1 cellular context compared by ENCODE assay signal in the genomic region with DNA sequence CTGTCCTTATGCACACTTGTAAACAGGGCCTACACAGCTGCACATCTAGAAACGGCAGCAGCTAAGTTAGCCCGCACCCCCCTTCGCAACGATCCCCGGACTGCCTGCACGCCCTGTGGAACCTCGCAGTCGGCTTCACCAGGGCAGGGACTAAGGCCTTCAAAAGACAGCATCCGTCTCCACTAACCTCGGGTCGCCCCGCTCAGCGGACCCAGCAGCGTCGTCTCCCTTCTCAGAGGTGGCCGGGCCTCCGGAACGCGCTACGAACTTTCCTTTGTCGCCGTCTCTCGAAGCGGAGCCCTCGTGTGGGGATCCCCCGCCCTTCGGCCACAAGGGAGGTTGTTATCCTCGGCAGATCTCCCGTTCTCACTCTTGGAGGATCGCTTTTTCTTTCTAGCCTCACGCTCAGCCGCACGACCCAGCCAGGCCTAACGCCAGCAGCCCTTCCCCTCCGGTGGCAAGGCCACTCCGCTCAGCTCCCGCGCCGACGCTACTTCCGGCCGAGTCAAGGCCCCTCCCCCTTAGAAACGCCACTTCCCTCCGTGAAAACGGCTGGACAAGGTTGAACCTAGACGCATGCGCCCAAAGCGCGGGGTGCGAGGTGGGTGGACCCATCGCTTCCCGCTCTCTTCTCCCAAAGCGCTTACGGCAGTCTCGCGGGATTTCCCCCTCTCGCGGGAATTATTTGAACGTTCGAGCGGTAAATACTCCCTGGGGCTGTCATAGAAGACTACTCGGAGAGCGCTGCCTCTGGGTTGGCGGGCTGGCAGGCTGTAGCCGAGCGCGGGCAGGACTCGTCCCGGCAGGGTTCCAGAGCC.
TF ChIP-seq lines count a peak whose summit lies in the region.

A gene (minus strand): TSS at position 498 of the 818 bp plus-strand sequence. CDS start 6,616 bp downstream, outside the sequence.
A gene with protein sequence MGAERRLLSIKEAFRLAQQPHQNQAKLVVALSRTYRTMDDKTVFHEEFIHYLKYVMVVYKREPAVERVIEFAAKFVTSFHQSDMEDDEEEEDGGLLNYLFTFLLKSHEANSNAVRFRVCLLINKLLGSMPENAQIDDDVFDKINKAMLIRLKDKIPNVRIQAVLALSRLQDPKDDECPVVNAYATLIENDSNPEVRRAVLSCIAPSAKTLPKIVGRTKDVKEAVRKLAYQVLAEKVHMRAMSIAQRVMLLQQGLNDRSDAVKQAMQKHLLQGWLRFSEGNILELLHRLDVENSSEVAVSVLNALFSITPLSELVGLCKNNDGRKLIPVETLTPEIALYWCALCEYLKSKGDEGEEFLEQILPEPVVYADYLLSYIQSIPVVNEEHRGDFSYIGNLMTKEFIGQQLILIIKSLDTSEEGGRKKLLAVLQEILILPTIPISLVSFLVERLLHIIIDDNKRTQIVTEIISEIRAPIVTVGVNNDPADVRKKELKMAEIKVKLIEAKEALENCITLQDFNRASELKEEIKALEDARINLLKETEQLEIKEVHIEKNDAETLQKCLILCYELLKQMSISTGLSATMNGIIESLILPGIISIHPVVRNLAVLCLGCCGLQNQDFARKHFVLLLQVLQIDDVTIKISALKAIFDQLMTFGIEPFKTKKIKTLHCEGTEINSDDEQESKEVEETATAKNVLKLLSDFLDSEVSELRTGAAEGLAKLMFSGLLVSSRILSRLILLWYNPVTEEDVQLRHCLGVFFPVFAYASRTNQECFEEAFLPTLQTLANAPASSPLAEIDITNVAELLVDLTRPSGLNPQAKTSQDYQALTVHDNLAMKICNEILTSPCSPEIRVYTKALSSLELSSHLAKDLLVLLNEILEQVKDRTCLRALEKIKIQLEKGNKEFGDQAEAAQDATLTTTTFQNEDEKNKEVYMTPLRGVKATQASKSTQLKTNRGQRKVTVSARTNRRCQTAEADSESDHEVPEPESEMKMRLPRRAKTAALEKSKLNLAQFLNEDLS (plus strand): TSS at position 720 of the 818 bp plus-strand sequence. CDS start 99 bp downstream, outside the sequence.

TF ChIP-seq in K562, 482 proteins besides CTCF, POLR2A, EP300 and RAD21 (continued from another document and continues in another):
- TF ChIP-seq, protein P1, sequence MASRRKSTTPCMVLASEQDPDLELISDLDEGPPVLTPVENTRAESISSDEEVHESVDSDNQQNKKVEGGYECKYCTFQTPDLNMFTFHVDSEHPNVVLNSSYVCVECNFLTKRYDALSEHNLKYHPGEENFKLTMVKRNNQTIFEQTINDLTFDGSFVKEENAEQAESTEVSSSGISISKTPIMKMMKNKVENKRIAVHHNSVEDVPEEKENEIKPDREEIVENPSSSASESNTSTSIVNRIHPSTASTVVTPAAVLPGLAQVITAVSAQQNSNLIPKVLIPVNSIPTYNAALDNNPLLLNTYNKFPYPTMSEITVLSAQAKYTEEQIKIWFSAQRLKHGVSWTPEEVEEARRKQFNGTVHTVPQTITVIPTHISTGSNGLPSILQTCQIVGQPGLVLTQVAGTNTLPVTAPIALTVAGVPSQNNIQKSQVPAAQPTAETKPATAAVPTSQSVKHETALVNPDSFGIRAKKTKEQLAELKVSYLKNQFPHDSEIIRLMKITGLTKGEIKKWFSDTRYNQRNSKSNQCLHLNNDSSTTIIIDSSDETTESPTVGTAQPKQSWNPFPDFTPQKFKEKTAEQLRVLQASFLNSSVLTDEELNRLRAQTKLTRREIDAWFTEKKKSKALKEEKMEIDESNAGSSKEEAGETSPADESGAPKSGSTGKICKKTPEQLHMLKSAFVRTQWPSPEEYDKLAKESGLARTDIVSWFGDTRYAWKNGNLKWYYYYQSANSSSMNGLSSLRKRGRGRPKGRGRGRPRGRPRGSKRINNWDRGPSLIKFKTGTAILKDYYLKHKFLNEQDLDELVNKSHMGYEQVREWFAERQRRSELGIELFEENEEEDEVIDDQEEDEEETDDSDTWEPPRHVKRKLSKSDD (conservative IDR thresholded peaks at IDR 0.05; ENCODE audit: low read length), result peak; percentile 99
- peak; percentile 81 for TF ChIP-seq TAF1 (IDR thresholded peaks at IDR 0.05; ENCODE audit: control insufficient read depth, extremely low read depth, insufficient read depth, low read length, severe bottlenecking)
- no peak for TF ChIP-seq MTF1 (CRISPR knock-in tag; IDR thresholded peaks at IDR 0.05; ENCODE audit: borderline replicate concordance)
- TF ChIP-seq DIDO1 (tag; IDR thresholded peaks at IDR 0.05; ENCODE audit: low read depth), result no peak
- no peak for TF ChIP-seq SMARCA5 (IDR thresholded peaks at IDR 0.05)
- TF ChIP-seq ZNF766 (CRISPR knock-in tag; conservative IDR thresholded peaks at IDR 0.05), result 0 out of 2 replicates have a peak, but pooled peaks have one; percentile 50
- TF ChIP-seq, protein P2, sequence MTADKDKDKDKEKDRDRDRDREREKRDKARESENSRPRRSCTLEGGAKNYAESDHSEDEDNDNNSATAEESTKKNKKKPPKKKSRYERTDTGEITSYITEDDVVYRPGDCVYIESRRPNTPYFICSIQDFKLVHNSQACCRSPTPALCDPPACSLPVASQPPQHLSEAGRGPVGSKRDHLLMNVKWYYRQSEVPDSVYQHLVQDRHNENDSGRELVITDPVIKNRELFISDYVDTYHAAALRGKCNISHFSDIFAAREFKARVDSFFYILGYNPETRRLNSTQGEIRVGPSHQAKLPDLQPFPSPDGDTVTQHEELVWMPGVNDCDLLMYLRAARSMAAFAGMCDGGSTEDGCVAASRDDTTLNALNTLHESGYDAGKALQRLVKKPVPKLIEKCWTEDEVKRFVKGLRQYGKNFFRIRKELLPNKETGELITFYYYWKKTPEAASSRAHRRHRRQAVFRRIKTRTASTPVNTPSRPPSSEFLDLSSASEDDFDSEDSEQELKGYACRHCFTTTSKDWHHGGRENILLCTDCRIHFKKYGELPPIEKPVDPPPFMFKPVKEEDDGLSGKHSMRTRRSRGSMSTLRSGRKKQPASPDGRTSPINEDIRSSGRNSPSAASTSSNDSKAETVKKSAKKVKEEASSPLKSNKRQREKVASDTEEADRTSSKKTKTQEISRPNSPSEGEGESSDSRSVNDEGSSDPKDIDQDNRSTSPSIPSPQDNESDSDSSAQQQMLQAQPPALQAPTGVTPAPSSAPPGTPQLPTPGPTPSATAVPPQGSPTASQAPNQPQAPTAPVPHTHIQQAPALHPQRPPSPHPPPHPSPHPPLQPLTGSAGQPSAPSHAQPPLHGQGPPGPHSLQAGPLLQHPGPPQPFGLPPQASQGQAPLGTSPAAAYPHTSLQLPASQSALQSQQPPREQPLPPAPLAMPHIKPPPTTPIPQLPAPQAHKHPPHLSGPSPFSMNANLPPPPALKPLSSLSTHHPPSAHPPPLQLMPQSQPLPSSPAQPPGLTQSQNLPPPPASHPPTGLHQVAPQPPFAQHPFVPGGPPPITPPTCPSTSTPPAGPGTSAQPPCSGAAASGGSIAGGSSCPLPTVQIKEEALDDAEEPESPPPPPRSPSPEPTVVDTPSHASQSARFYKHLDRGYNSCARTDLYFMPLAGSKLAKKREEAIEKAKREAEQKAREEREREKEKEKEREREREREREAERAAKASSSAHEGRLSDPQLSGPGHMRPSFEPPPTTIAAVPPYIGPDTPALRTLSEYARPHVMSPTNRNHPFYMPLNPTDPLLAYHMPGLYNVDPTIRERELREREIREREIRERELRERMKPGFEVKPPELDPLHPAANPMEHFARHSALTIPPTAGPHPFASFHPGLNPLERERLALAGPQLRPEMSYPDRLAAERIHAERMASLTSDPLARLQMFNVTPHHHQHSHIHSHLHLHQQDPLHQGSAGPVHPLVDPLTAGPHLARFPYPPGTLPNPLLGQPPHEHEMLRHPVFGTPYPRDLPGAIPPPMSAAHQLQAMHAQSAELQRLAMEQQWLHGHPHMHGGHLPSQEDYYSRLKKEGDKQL (CRISPR knock-in tag; IDR thresholded peaks at IDR 0.05; ENCODE audit: borderline replicate concordance), result peak; percentile 95
- TF ChIP-seq, protein P3, sequence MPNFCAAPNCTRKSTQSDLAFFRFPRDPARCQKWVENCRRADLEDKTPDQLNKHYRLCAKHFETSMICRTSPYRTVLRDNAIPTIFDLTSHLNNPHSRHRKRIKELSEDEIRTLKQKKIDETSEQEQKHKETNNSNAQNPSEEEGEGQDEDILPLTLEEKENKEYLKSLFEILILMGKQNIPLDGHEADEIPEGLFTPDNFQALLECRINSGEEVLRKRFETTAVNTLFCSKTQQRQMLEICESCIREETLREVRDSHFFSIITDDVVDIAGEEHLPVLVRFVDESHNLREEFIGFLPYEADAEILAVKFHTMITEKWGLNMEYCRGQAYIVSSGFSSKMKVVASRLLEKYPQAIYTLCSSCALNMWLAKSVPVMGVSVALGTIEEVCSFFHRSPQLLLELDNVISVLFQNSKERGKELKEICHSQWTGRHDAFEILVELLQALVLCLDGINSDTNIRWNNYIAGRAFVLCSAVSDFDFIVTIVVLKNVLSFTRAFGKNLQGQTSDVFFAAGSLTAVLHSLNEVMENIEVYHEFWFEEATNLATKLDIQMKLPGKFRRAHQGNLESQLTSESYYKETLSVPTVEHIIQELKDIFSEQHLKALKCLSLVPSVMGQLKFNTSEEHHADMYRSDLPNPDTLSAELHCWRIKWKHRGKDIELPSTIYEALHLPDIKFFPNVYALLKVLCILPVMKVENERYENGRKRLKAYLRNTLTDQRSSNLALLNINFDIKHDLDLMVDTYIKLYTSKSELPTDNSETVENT (CRISPR knock-in tag; IDR thresholded peaks at IDR 0.05), result peak; percentile 57; the same call in 1 of the 2 replicates
- TF ChIP-seq RBM22 (IDR thresholded peaks at IDR 0.05; ENCODE audit: low read depth, low read length, poor library complexity, severe bottlenecking), result no peak
- no peak for TF ChIP-seq NCOR1 (IDR thresholded peaks at IDR 0.05)
- TF ChIP-seq ZNF24 (IDR thresholded peaks at IDR 0.05), result no peak; the same call in 1 of the 2 replicates
- no peak for TF ChIP-seq HNRNPH1 (optimal IDR thresholded peaks at IDR 0.05; ENCODE audit: low read depth, low read length)
- TF ChIP-seq PPARD (CRISPR knock-in tag; IDR thresholded peaks at IDR 0.05), result no peak
- no peak for TF ChIP-seq ZNF584 (CRISPR knock-in tag; IDR thresholded peaks at IDR 0.05; ENCODE audit: low read depth)
- no peak for TF ChIP-seq BRCA1 (IDR thresholded peaks at IDR 0.05)
- no peak for TF ChIP-seq BRCA1 (CRISPR knock-in tag; IDR thresholded peaks at IDR 0.05)
- no peak for TF ChIP-seq ZNF507 (tag; conservative IDR thresholded peaks at IDR 0.05)
- TF ChIP-seq, protein P4, sequence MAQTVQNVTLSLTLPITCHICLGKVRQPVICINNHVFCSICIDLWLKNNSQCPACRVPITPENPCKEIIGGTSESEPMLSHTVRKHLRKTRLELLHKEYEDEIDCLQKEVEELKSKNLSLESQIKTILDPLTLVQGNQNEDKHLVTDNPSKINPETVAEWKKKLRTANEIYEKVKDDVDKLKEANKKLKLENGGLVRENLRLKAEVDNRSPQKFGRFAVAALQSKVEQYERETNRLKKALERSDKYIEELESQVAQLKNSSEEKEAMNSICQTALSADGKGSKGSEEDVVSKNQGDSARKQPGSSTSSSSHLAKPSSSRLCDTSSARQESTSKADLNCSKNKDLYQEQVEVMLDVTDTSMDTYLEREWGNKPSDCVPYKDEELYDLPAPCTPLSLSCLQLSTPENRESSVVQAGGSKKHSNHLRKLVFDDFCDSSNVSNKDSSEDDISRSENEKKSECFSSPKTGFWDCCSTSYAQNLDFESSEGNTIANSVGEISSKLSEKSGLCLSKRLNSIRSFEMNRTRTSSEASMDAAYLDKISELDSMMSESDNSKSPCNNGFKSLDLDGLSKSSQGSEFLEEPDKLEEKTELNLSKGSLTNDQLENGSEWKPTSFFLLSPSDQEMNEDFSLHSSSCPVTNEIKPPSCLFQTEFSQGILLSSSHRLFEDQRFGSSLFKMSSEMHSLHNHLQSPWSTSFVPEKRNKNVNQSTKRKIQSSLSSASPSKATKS (CRISPR knock-in tag; IDR thresholded peaks at IDR 0.05), result no peak
- no peak; the same call in 1 of the 2 replicates for TF ChIP-seq TOE1 (IDR thresholded peaks at IDR 0.05; ENCODE audit: borderline replicate concordance)
- TF ChIP-seq TOE1 (CRISPR knock-in tag; IDR thresholded peaks at IDR 0.05; ENCODE audit: borderline replicate concordance, low read depth), result peak; percentile 76; the same call in 1 of the 2 replicates
- TF ChIP-seq, protein P5, sequence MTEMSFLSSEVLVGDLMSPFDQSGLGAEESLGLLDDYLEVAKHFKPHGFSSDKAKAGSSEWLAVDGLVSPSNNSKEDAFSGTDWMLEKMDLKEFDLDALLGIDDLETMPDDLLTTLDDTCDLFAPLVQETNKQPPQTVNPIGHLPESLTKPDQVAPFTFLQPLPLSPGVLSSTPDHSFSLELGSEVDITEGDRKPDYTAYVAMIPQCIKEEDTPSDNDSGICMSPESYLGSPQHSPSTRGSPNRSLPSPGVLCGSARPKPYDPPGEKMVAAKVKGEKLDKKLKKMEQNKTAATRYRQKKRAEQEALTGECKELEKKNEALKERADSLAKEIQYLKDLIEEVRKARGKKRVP (CRISPR knock-in tag; IDR thresholded peaks at IDR 0.05), result no peak
- TF ChIP-seq, protein P6, sequence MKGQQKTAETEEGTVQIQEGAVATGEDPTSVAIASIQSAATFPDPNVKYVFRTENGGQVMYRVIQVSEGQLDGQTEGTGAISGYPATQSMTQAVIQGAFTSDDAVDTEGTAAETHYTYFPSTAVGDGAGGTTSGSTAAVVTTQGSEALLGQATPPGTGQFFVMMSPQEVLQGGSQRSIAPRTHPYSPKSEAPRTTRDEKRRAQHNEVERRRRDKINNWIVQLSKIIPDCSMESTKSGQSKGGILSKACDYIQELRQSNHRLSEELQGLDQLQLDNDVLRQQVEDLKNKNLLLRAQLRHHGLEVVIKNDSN (CRISPR knock-in tag; IDR thresholded peaks at IDR 0.05), result peak; percentile 32; the same call in 1 of the 2 replicates
- no peak for TF ChIP-seq BMI1 (IDR thresholded peaks at IDR 0.05; ENCODE audit: low read length)
- no peak for TF ChIP-seq ZNF217 (CRISPR knock-in tag; IDR thresholded peaks at IDR 0.05)
- TF ChIP-seq GABPB2 (CRISPR knock-in tag; conservative IDR thresholded peaks at IDR 0.05), result no peak
- peak; percentile 74 for TF ChIP-seq RB1 (IDR thresholded peaks at IDR 0.05; ENCODE audit: low read depth)
- no peak; a peak in 1 of 4 replicates for TF ChIP-seq SRF (CRISPR knock-in tag; IDR thresholded peaks at IDR 0.05)
- no peak for TF ChIP-seq PRMT5 (CRISPR knock-in tag; IDR thresholded peaks at IDR 0.05)
- TF ChIP-seq TBP (optimal IDR thresholded peaks at IDR 0.05; ENCODE audit: low read depth, low read length), result peak; percentile 95
- TF ChIP-seq MECOM (CRISPR knock-in tag; IDR thresholded peaks at IDR 0.05), result no peak
- TF ChIP-seq NR2C2 (CRISPR knock-in tag; IDR thresholded peaks at IDR 0.05), result peak; percentile 8
- TF ChIP-seq NR2C2 (tag; IDR thresholded peaks at IDR 0.05), result no peak; the same call in 1 of the 2 replicates
- TF ChIP-seq RUNX1 (IDR thresholded peaks at IDR 0.05; ENCODE audit: low read depth), result no peak
- peak; percentile 96 for TF ChIP-seq PHF8 (IDR thresholded peaks at IDR 0.05; ENCODE audit: borderline replicate concordance, low read length)
- TF ChIP-seq ZNF184 (CRISPR knock-in tag; IDR thresholded peaks at IDR 0.05), result no peak
- no peak for TF ChIP-seq RBM39 (optimal IDR thresholded peaks at IDR 0.05; ENCODE audit: low read depth, low read length)
- TF ChIP-seq TAF7 (tag; IDR thresholded peaks at IDR 0.05), result peak; percentile 60
- no peak; a peak in 1 of 4 replicates for TF ChIP-seq TRIM24 (IDR thresholded peaks at IDR 0.05)
